ENCODE assay signal across 9 cellular contexts in genomic region chr1:66276229-66276628, GRCh38.
DNase-seq lines count a peak whose midpoint lies in the region; ATAC-seq, FAIRE-seq and TF ChIP-seq lines count a peak whose summit lies in the region.
"Had no signal": no experiment of that assay in that cellular context is flagged by ENCODE, and none has a peak within 500 bp of the region (broad histone marks: within the 10 kb centered on the region; RNA-seq: fewer than 3 reads in every experiment).

No MANE protein-coding gene starts in this region.

- H3K4me2 ChIP-seq in GM12878 (ENCODE audit: control insufficient read depth, insufficient read depth), result peak overlapping the region; percentile 46

- H3K9me3 Mint-ChIP-seq in Calu3 (ENCODE audit: low read depth, unreplicated experiment) (no peaks in the 10 kb centered on the region), osteocyte (ENCODE audit: unreplicated experiment) (no peaks in the 10 kb centered on the region)

- POLR2A ChIA-PET in GM12878 (lab: Charles Lee), result interaction anchor here (1.1 to 1.9 kb wide), 3 partner anchors 9 to 74 kb away, joined by 4 to 9 read pairs (median 4); no protein-coding TSS in a partner anchor

- no peaks in the 10 kb centered on the region for H3K36me3 ChIP-seq in GM06990 (ENCODE audit: control insufficient read depth, insufficient read depth, low read length)
- H3K36me3 ChIP-seq in GM12878 (ENCODE audit: control insufficient read depth in 2 of 2, insufficient read depth in 2 of 2, low read length in 1 of 2), result no peaks in the 10 kb centered on the region
- H3K36me3 ChIP-seq in psoas muscle (ENCODE audit: insufficient read depth in 1 of 2, low read depth in 1 of 2), result no peaks in the 10 kb centered on the region

- FAIRE-seq in GM12878 (lab: Jason Lieb, UNC), result peak; percentile 23

- peak; percentile 35 to 76; a peak in 2 of 4 replicates for TF ChIP-seq EP300 in GM12878 (IDR thresholded peaks at IDR 0.05; ENCODE audit: borderline replicate concordance in 1 of 2, control insufficient read depth in 1 of 2, low read depth in 2 of 2, low read length in 2 of 2)

- no peak overlapping the region for H3K27ac Mint-ChIP-seq in Calu3 (ENCODE audit: unreplicated experiment)
- no peak overlapping the region for H3K27ac Mint-ChIP-seq in osteocyte (ENCODE audit: unreplicated experiment)

- H3K9ac ChIP-seq in GM12878 (ENCODE audit: control insufficient read depth, insufficient read depth, low read length), result no peak overlapping the region

- peak; percentile 61 for DNase-seq in GM06990 (ENCODE audit: extremely low read depth, insufficient read length)
- peak; percentile 57 for DNase-seq in GM12878 (ENCODE audit: low read depth, low spot score)
- no peak for DNase-seq in NCI-H226
- no peak for DNase-seq in psoas muscle
- DNase-seq in Calu3, result no peak
- no peak for DNase-seq in osteocyte (ENCODE audit: extremely low spot score, unreplicated experiment)
- DNase-seq: T-helper 9 cell had no signal

- H3K36me3 Mint-ChIP-seq in Calu3 (ENCODE audit: insufficient read depth, unreplicated experiment), result peaks cover 4% of the 10 kb centered on the region
- H3K36me3 Mint-ChIP-seq in osteocyte (ENCODE audit: unreplicated experiment), result peaks cover 2% of the 10 kb centered on the region

- no peaks in the 10 kb centered on the region for H4K20me1 ChIP-seq in GM12878 (ENCODE audit: control insufficient read depth, insufficient read depth)

- no peak for TF ChIP-seq RAD21 in GM12878 (IDR thresholded peaks at IDR 0.05; ENCODE audit: insufficient read depth, low read depth, low read length)

- in situ Hi-C loops in GM12878 (cut with MboI), result loop anchor here (25.0 kb wide), 2 partner anchors 886 to 1061 kb away; partner anchors contain the start of gene IL23R

- 0% methylated on average over 2 of the region's 2 CpGs for WGBS in GM12878 (ENCODE audit: insufficient coverage, insufficient replicate concordance, low lambda C conversion rate, missing lambda C conversion rate)
- WGBS in psoas muscle, 3 donors, result 88 to 93% (median 92%) methylated on average over 2 of the region's 2 CpGs

- peak; percentile 86 for ATAC-seq in GM19395 (IDR thresholded peaks at IDR 0.05; ENCODE audit: unreplicated experiment)
- ATAC-seq in HG03175 (IDR thresholded peaks at IDR 0.05; ENCODE audit: unreplicated experiment), result peak; percentile 87
- peak; percentile 73 for ATAC-seq in GM12878
- ATAC-seq in psoas muscle, result no peak

- H3K4me1 Mint-ChIP-seq in Calu3 (ENCODE audit: low read depth, unreplicated experiment), result peaks cover 26% of the 10 kb centered on the region
- peaks cover 64% of the 10 kb centered on the region for H3K4me1 Mint-ChIP-seq in osteocyte (ENCODE audit: unreplicated experiment)

- peak overlapping the region; percentile 20; the same call in 1 of the 2 replicates for H3K27ac ChIP-seq in GM12878 (ENCODE audit: control insufficient read depth, insufficient read depth)
- H3K27ac ChIP-seq in psoas muscle, result no peak overlapping the region

- TF ChIP-seq CTCF in GM06990 (IDR thresholded peaks at IDR 0.05; ENCODE audit: insufficient read depth, low read length, poor library complexity, severe bottlenecking) (no peak), GM12878 (IDR thresholded peaks at IDR 0.05 in 2 of 3, conservative IDR thresholded peaks at IDR 0.05 in 1 of 3; ENCODE audit: control insufficient read depth in 2 of 3, extremely low read depth in 1 of 3, insufficient read depth in 1 of 3, low read depth in 3 of 3, low read length in 3 of 3) (no peak), psoas muscle (IDR thresholded peaks at IDR 0.05) (no peak), Calu3 (IDR thresholded peaks at IDR 0.05; ENCODE audit: unreplicated experiment) (no peak), osteocyte (IDR thresholded peaks at IDR 0.05) (no peak)

- CTCF ChIA-PET in GM12878 (lab: Yijun Ruan, JAX) (interaction anchor here (0.9 to 3.3 kb wide), 5 partner anchors 20 to 228 kb away, joined by 3 to 21 read pairs (median 6); no protein-coding TSS in a partner anchor), Calu3 (lab: Charles Lee) (no interaction called here)

- RAD21 ChIA-PET in GM12878 (lab: Charles Lee; ENCODE audit: unreplicated experiment), result interaction anchor here (0.9 to 5.2 kb wide), 9 partner anchors 15 to 169 kb away, joined by 3 to 36 read pairs (median 4); no protein-coding TSS in a partner anchor

- H3K9me3 ChIP-seq in GM12878 (replicated peaks; ENCODE audit: control insufficient read depth, insufficient read depth, low read length) (no peaks in the 10 kb centered on the region), psoas muscle (no peaks in the 10 kb centered on the region)

- H3K4me1 ChIP-seq in GM12878 (ENCODE audit: control insufficient read depth, insufficient read depth, low read length), result peaks cover 52% of the 10 kb centered on the region
- peaks cover 49% of the 10 kb centered on the region for H3K4me1 ChIP-seq in psoas muscle

- intact Hi-C loops in GM12878 (cut with micrococcal nuclease; ENCODE audit: unreplicated experiment) (loop anchor here (10.0 kb wide), 1 partner anchor 659 kb away; no protein-coding TSS in a partner anchor), psoas muscle (cut with DNase I) (no loop called here), Calu3 (cut with micrococcal nuclease; ENCODE audit: unreplicated experiment) (no loop called here)

- H3K4me3 ChIP-seq in GM06990 (replicated peaks; ENCODE audit: low read depth, low read length) (no peak overlapping the region), GM12878 (no peak overlapping the region), psoas muscle (no peak overlapping the region)

- TF ChIP-seq POLR2A in GM12878 (IDR thresholded peaks at IDR 0.05; ENCODE audit: low read depth, low read length), result no peak

- H3K79me2 ChIP-seq in GM12878 (ENCODE audit: control insufficient read depth, insufficient read depth, low read length), result no peaks in the 10 kb centered on the region

- H3K4me3 Mint-ChIP-seq in Calu3 (ENCODE audit: low read depth, unreplicated experiment) (no peak overlapping the region), osteocyte (ENCODE audit: unreplicated experiment) (no peak overlapping the region)

- no peaks in the 10 kb centered on the region for H3K27me3 Mint-ChIP-seq in Calu3 (ENCODE audit: unreplicated experiment)
- H3K27me3 Mint-ChIP-seq in osteocyte (ENCODE audit: unreplicated experiment), result no peaks in the 10 kb centered on the region

- BruUV-seq in GM12878 (replicated peaks; lab: Mats Ljungman, UMichigan) (no TSS peak), Calu3 (replicated peaks; lab: Mats Ljungman, UMichigan) (no TSS peak)

- H2AFZ ChIP-seq in GM12878 (ENCODE audit: control insufficient read depth, low read depth, low read length), result no peak overlapping the region

- no peaks in the 10 kb centered on the region for H3K27me3 ChIP-seq in GM06990 (replicated peaks; ENCODE audit: control insufficient read depth, insufficient read depth, low read length)
- no peaks in the 10 kb centered on the region for H3K27me3 ChIP-seq in GM12878 (replicated peaks in 1 of 2; ENCODE audit: control insufficient read depth in 2 of 2, insufficient read depth in 2 of 2, low read length in 1 of 2)
- H3K27me3 ChIP-seq in psoas muscle (ENCODE audit: insufficient read depth in 3 of 3, low read length in 2 of 3), result no peaks in the 10 kb centered on the region

- SMC1A ChIA-PET in GM12878 (lab: Charles Lee; ENCODE audit: uncharacterized antibody, unreplicated experiment), result interaction anchor here (0.8 to 18.6 kb wide), 16 partner anchors 8 to 173 kb away, joined by 3 to 290 read pairs (median 6); no protein-coding TSS in a partner anchor

TF ChIP-seq in GM12878, 131 proteins besides CTCF, POLR2A, EP300 and RAD21 (continues in another document):
- no peak for TF ChIP-seq NFYA (IDR thresholded peaks at IDR 0.05; ENCODE audit: borderline replicate concordance, low read depth, low read length)
- no peak for TF ChIP-seq ZBTB33 (IDR thresholded peaks at IDR 0.05)
- no peak for TF ChIP-seq BMI1 (IDR thresholded peaks at IDR 0.05; ENCODE audit: borderline replicate concordance)
- peak; percentile 76; the same call in 1 of the 2 replicates for TF ChIP-seq NFIC (IDR thresholded peaks at IDR 0.05; ENCODE audit: low read depth, low read length)
- no peak for TF ChIP-seq POLR2AphosphoS5 (IDR thresholded peaks at IDR 0.05; ENCODE audit: low read length)
- TF ChIP-seq TAF1 (IDR thresholded peaks at IDR 0.05; ENCODE audit: borderline replicate concordance, low read depth, low read length), result no peak
- no peak for TF ChIP-seq PKNOX1 (IDR thresholded peaks at IDR 0.05)
- no peak for TF ChIP-seq ZNF217 (IDR thresholded peaks at IDR 0.05)
- TF ChIP-seq ZNF24 (IDR thresholded peaks at IDR 0.05), result no peak

Comparison
In these comparisons a context has a peak if more than half of its experiments do, and no peak if none do; other contexts are left out.
1. DNase-seq: peak in GM06990 (single experiment) and GM12878 (single experiment); none in NCI-H226 (single experiment), psoas muscle (0 of 2), Calu3 (single experiment) and osteocyte (single experiment).
2. ATAC-seq: peak in GM19395 (single experiment), HG03175 (single experiment) and GM12878 (single experiment); none in psoas muscle (0 of 4).